ENCODE assay signal across 1 cellular context in genomic region chr12:49662998-49663843, GRCh38.
A peak's percentile ranks its signal among the peaks of the same experiment; 100 is the strongest.
TF ChIP-seq lines count a peak whose summit lies in the region.

No MANE protein-coding gene starts in this region.

TF ChIP-seq in endothelial cell of umbilical vein, 7 proteins besides CTCF, POLR2A, EP300 and RAD21:
- TF ChIP-seq FOS (IDR thresholded peaks at IDR 0.05; ENCODE audit: borderline replicate concordance, insufficient read depth, low read length) = no peak
- peak; percentile 41 for TF ChIP-seq MYC (IDR thresholded peaks at IDR 0.05; ENCODE audit: low read depth, low read length)
- peak; percentile 93 for TF ChIP-seq JUN (IDR thresholded peaks at IDR 0.05; ENCODE audit: borderline replicate concordance, insufficient read depth, insufficient read length, low read depth)
- TF ChIP-seq POLR2AphosphoS5 (IDR thresholded peaks at IDR 0.05; ENCODE audit: insufficient read depth, low read depth, low read length) = peak; percentile 99
TF ChIP-seq in endothelial cell of umbilical vein: peak in this region for 3.
